ENCODE assay signal across 8 cellular contexts in the genomic region with DNA sequence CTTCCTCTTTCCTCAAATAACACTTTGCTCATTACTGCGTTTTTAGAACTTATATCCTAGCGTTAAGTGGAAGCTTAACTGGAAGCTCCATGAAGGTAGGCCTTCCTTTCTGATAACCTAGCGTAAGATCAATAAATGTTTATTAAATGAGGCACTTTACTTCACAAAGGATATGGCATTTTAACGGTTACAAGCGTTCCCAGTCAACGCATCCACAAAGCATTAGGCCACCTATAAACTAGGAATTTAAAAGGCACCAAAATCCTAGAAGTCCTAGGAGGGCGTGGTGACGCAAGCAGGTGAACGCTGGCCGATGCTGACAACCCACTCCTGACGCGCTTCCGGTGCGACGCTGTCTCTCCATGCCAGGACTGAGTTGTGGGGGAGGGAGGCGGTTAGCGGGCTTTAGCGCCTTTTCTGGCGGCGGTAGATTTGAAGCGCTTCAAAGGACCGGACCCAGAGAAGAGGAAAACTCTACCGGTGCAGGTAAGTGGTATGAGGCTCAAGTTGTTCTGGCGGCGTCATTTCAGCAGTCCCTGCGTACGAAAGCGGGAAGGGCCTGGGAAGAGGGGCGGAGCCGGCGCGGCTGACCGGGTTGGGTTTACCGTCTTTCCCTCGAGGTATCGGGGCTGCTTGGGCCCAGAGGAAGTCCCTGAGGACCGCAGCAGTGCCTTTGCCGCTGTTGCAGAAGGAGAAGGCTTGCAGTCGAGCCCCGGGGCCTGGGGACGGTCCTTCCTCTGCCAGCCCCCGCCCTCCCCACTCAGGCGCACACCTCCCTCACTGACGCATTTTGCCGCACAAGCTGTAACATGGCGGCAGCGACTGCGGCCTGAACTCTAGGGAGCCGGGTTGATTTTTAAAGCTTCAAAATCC. TPM values are rescaled to one million over a fixed set of nuclear protein-coding genes. Genes with fewer than 3 reads are reported as not detected.
DNase-seq lines count a peak whose midpoint lies in the region; ATAC-seq, FAIRE-seq and TF ChIP-seq lines count a peak whose summit lies in the region.

PPIG (plus strand) TSS at position 347 of the 873 bp plus-strand sequence. CDS start 19,691 bp downstream, outside the sequence.

- H3K27ac ChIP-seq in HepG2 (ENCODE audit: extremely low read length, insufficient read depth, low read length) = peak within 1 kb of the TSS; percentile 96

- H3K79me2 ChIP-seq in HepG2 (ENCODE audit: insufficient read depth, low read length) = peaks cover 50% of the 10 kb centered on the region

- H3K4me3 ChIP-seq in BE2C (ENCODE audit: low read depth, low read length) (peak within 1 kb of the TSS; percentile 88), HepG2 (replicated peaks in 1 of 3; ENCODE audit: insufficient read depth in 1 of 3, low read depth in 2 of 3, low read length in 3 of 3) (peak within 1 kb of the TSS; percentile 80 to 99 (median 96))

- TF ChIP-seq POLR2A in HepG2 (IDR thresholded peaks at IDR 0.05; ENCODE audit: insufficient read depth in 1 of 2, low read depth in 2 of 2, low read length in 2 of 2) = peak; percentile 63 to 88

- H3K27me3 ChIP-seq in BE2C (no peaks in the 10 kb centered on the region), HepG2 (ENCODE audit: control insufficient read depth in 1 of 2, insufficient read depth in 2 of 2, low read length in 2 of 2) (peaks cover 0 to 7% of the 10 kb centered on the region in 2 experiments; a peak in 2 of 5 replicates)

- peak within 1 kb of the TSS; percentile 98 for H3K9ac ChIP-seq in HepG2 (ENCODE audit: insufficient read depth, low read depth, low read length)

- H3K4me1 ChIP-seq in BE2C (no peaks in the 10 kb centered on the region), HepG2 (ENCODE audit: insufficient read depth, low read length) (peaks cover 35% of the 10 kb centered on the region)

- DNase-seq in BE2C (peak; percentile 77), GM19239 (ENCODE audit: insufficient read length, low spot score) (peak; percentile 82), NCI-H748 (lab: John Stamatoyannopoulos, UW; ENCODE audit: unreplicated experiment) (peak; percentile 96), dermis microvascular lymphatic vessel endothelial cell (ENCODE audit: low read depth in 2 of 2) (peak; percentile 90 to 94), HepG2 (ENCODE audit: low spot score) (peak; percentile 91)
- DNase-seq in activated CD4-positive, alpha-beta T cell treated with anti-CD3 and anti-CD28 coated beads, Interleukin-2, amount 50 U/mL, for 24 hours (ENCODE audit: low read depth in 1 of 2, low spot score in 1 of 2) = peak; percentile 67 to 79
- DNase-seq in stimulated activated CD4-positive, alpha-beta T cell treated with anti-CD3 and anti-CD28 coated beads, Interleukin-4, amount 100 ng/mL, for 1 hour = peak; percentile 87

- H3K4me2 ChIP-seq in HepG2 (ENCODE audit: low read depth, low read length) = peak within 1 kb of the TSS; percentile 75

- in situ Hi-C loops in HepG2 (cut with HindIII; ENCODE audit: extremely low pct_ligation_motif_present, low pct_unique_long_range_greater_than_20kb) = no loop called here

- CTCF ChIA-PET in HepG2 (lab: Yijun Ruan, JAX; ENCODE audit: low intra/inter-chr PET ratio, low total read pairs) = no interaction called here

- POLR2A ChIA-PET in HepG2 (lab: Yijun Ruan, JAX) = interaction anchor here (0.9 to 2.4 kb wide), 5 partner anchors 11 to 110 kb away, joined by 3 to 21 read pairs (median 7); partner anchors contain the start of genes BBS5, CFAP210, FASTKD1 and PHOSPHO2

- no peak for TF ChIP-seq RAD21 in HepG2 (CRISPR knock-in tag; IDR thresholded peaks at IDR 0.05)

- H3K9me3 ChIP-seq in BE2C (no peaks in the 10 kb centered on the region), HepG2 (ENCODE audit: low read length) (no peaks in the 10 kb centered on the region)

- peaks cover 28% of the 10 kb centered on the region for H4K20me1 ChIP-seq in HepG2 (ENCODE audit: insufficient read depth, low read length)

- FAIRE-seq in GM19239 (lab: Jason Lieb, UNC) (peak; percentile 97), HepG2 (lab: Jason Lieb, UNC) (peak; percentile 83)

- H3K36me3 ChIP-seq in BE2C (no peaks in the 10 kb centered on the region), HepG2 (replicated peaks in 1 of 2; ENCODE audit: control insufficient read depth in 1 of 2, insufficient read depth in 2 of 2, low read length in 2 of 2) (no peaks in the 10 kb centered on the region)

- TF ChIP-seq EP300 in HepG2 (IDR thresholded peaks at IDR 0.05; ENCODE audit: low read depth in 2 of 2, low read length in 2 of 2) (peak in 1 of 2 experiments; percentile 72; a peak in 2 of 4 replicates), HepG2 (CRISPR knock-in tag; IDR thresholded peaks at IDR 0.05; ENCODE audit: borderline replicate concordance) (peak; percentile 58; the same call in 1 of the 2 replicates)

- peak within 1 kb of the TSS; percentile 98 for H2AFZ ChIP-seq in HepG2 (ENCODE audit: low read length)

- TF ChIP-seq CTCF in BE2C (IDR thresholded peaks at IDR 0.05; ENCODE audit: low read depth, low read length) (no peak), HepG2 (CRISPR knock-in tag; IDR thresholded peaks at IDR 0.05) (peak; percentile 14; the same call in 1 of the 2 replicates)

- BruUV-seq in HepG2 (replicated peaks; lab: Mats Ljungman, UMichigan) = TSS peak; percentile 89

- ATAC-seq in HG03457 (IDR thresholded peaks at IDR 0.05; ENCODE audit: unreplicated experiment) (peak; percentile 82), HepG2 (peak; percentile 91)

- intact Hi-C loops in HepG2 (cut with micrococcal nuclease; ENCODE audit: unreplicated experiment) = loop anchor here (1.0 kb wide), 1 partner anchor 11 kb away; the partner anchor contains the start of gene FASTKD1

- 4% methylated on average over 36 of the region's 49 CpGs for WGBS in HepG2 (ENCODE audit: low lambda C conversion rate)

TF ChIP-seq in HepG2, 621 proteins besides CTCF, POLR2A, EP300 and RAD21 (continues in another document):
- TF ChIP-seq ZNF709 (CRISPR knock-in tag; IDR thresholded peaks at IDR 0.05) = peak; percentile 72; the same call in 1 of the 2 replicates
- TF ChIP-seq FLYWCH1 (CRISPR knock-in tag; IDR thresholded peaks at IDR 0.05) = 0 out of 2 replicates have a peak, but pooled peaks have one; percentile 7
- no peak for TF ChIP-seq FOXJ3 (CRISPR knock-in tag; IDR thresholded peaks at IDR 0.05; ENCODE audit: borderline replicate concordance)
- TF ChIP-seq SETDB1 (CRISPR knock-in tag; IDR thresholded peaks at IDR 0.05; ENCODE audit: borderline replicate concordance) = no peak
- TF ChIP-seq RELA (CRISPR knock-in tag; IDR thresholded peaks at IDR 0.05) = peak; percentile 11; the same call in 1 of the 2 replicates

RNA-seq across cellular contexts. Expression of gene PPIG, which starts in this region (rescaled TPM):
- polyA plus RNA-seq in BE2C (2012; ENCODE audit: insufficient read depth, insufficient read length, low read depth) = 19.4 TPM
- total RNA-seq in dermis microvascular lymphatic vessel endothelial cell = 14.6 and 16.3 TPM in 2 replicates
- total RNA-seq in HepG2 (2016; rRNA removed; fragmentation: Illumina TruSeq; extraction: Trizol) = 81.0 and 133 TPM in 2 replicates
- total RNA-seq in HepG2 (2016; cell fraction: cytosol; rRNA removed; fragmentation: Illumina TruSeq; extraction: Trizol; ENCODE audit: low read depth) = 43.8 and 52.0 TPM in 2 replicates
- 82.9 and 127 TPM in 2 replicates for total RNA-seq in HepG2 (2016; cell fraction: insoluble cytoplasmic fraction; rRNA removed; fragmentation: Illumina TruSeq; extraction: Trizol)
- total RNA-seq in HepG2 (2016; cell fraction: membrane; rRNA removed; fragmentation: Illumina TruSeq; extraction: Trizol) = 24.4 and 29.2 TPM in 2 replicates
- total RNA-seq in HepG2 (2016; cell fraction: nucleus; rRNA removed; fragmentation: Illumina TruSeq; extraction: Trizol) = 72.4 and 83.1 TPM in 2 replicates
- 22.2 and 31.3 TPM in 2 replicates for polyA plus RNA-seq in HepG2 (2011; rRNA removed)
- polyA plus RNA-seq in HepG2 (2011; cell fraction: cytosol; rRNA removed) = 8.5 and 17.7 TPM in 2 replicates
- 13.5 and 16.6 TPM in 2 replicates for polyA plus RNA-seq in HepG2 (2011; cell fraction: nucleus; rRNA removed)
- 32.8 and 61.8 TPM in 2 replicates for polyA plus RNA-seq in HepG2 (2012)
- polyA plus RNA-seq in HepG2 (2016; cell fraction: cytosol; fragmentation: Illumina TruSeq; extraction: Trizol; ENCODE audit: low read depth) = 2.2 and 3.7 TPM in 2 replicates
- polyA plus RNA-seq in HepG2 (2016; cell fraction: insoluble cytoplasmic fraction; fragmentation: Illumina TruSeq; extraction: Trizol; ENCODE audit: low read depth) = 126 and 138 TPM in 2 replicates
- polyA plus RNA-seq in HepG2 (2016; cell fraction: membrane; fragmentation: Illumina TruSeq; extraction: Trizol; ENCODE audit: low read depth) = 5.0 and 7.1 TPM in 2 replicates
- 86.8 and 89.0 TPM in 2 replicates for polyA plus RNA-seq in HepG2 (2016; cell fraction: nucleus; fragmentation: Illumina TruSeq; extraction: Trizol; ENCODE audit: insufficient read depth, low read depth)
- 4.2 and 10.6 TPM in 2 replicates for polyA minus RNA-seq in HepG2 (2011; rRNA and poly(A)+ RNA removed; ENCODE audit: low replicate concordance)
- polyA minus RNA-seq in HepG2 (2011; cell fraction: cytosol; rRNA and poly(A)+ RNA removed) = 14.6 and 17.6 TPM in 2 replicates
- 76.1 and 82.5 TPM in 2 replicates for polyA minus RNA-seq in HepG2 (2011; cell fraction: nucleus; rRNA and poly(A)+ RNA removed)

Comparison
In these comparisons a context has a peak if more than half of its experiments do, and no peak if none do; other contexts are left out.
1. Peak in every context shown above with its lines: DNase-seq, ATAC-seq, H3K4me3 ChIP-seq and H3K27ac ChIP-seq.